ENCODE assay signal across 1 cellular context in genomic region chr4:1288786-1289185, GRCh38.
A peak's percentile ranks its signal among the peaks of the same experiment; 100 is the strongest.
TF ChIP-seq lines count a peak whose summit lies in the region.

No MANE protein-coding gene starts in this region.

TF ChIP-seq in HepG2, 621 proteins besides CTCF, POLR2A, EP300 and RAD21:
- peak; percentile 46; the same call in 1 of the 2 replicates for TF ChIP-seq ZNF12 (CRISPR knock-in tag; IDR thresholded peaks at IDR 0.05)
- TF ChIP-seq NKX3-1 (CRISPR knock-in tag; IDR thresholded peaks at IDR 0.05) = no peak
- TF ChIP-seq ZIK1 (CRISPR knock-in tag; IDR thresholded peaks at IDR 0.05; ENCODE audit: borderline replicate concordance, low read depth) = no peak
- TF ChIP-seq FIP1L1 (IDR thresholded peaks at IDR 0.05; ENCODE audit: borderline replicate concordance, insufficient read depth, low read depth, low read length) = no peak
- TF ChIP-seq HCFC1 (IDR thresholded peaks at IDR 0.05; ENCODE audit: low read depth, low read length) = no peak
- no peak for TF ChIP-seq HDAC6 (IDR thresholded peaks at IDR 0.05; ENCODE audit: low read depth, low read length)
- TF ChIP-seq ZNF709 (CRISPR knock-in tag; IDR thresholded peaks at IDR 0.05) = no peak
- TF ChIP-seq ZNF280D (CRISPR knock-in tag; IDR thresholded peaks at IDR 0.05) = 0 out of 2 replicates have a peak, but pooled peaks have one; percentile 46
- TF ChIP-seq WIZ (CRISPR knock-in tag; IDR thresholded peaks at IDR 0.05) = no peak
- TF ChIP-seq ZBTB25 (CRISPR knock-in tag; IDR thresholded peaks at IDR 0.05) = no peak
- no peak for TF ChIP-seq KDM6A (CRISPR knock-in tag; IDR thresholded peaks at IDR 0.05; ENCODE audit: low read depth)
